8 cellular contexts compared by ENCODE assay signal in the genomic region with DNA sequence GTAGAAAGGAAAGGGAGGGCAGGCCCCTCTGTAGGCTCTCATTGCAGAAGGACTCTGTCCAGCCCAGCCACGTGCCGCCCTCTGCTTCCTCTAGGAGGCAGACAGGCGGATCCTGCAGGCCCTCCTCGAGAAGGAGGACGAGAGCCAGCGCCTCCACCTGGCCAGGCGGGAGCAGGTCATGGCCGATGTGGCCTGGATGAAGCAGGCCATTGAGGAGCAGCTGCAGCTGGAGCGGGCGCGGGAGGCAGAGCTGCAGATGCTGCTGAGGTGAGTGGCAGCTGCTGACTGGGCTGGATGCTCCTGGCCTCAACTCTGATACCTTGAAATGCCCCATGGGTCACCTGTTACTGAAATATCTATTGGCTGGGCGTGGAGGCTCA. TPM values are rescaled to one million over a fixed set of nuclear protein-coding genes. Genes with fewer than 3 reads are reported as not detected.
A peak's percentile ranks its signal among the peaks of the same experiment; 100 is the strongest.
DNase-seq lines count a peak whose midpoint lies in the region; ATAC-seq and TF ChIP-seq lines count a peak whose summit lies in the region.

No MANE protein-coding gene starts in this region.

- H2AFZ ChIP-seq in OCI-LY7 (ENCODE audit: low read length) = no peak overlapping the region

- H3K27ac ChIP-seq in cardiac muscle cell (no peak overlapping the region), right atrium auricular region (no peak overlapping the region), OCI-LY7 (ENCODE audit: low read depth, low read length, poor library complexity, severe bottlenecking) (no peak overlapping the region)

- DNase-seq in cardiac muscle cell (ENCODE audit: low read depth in 1 of 2, low spot score in 1 of 2) = peak in 1 of 2 donors; percentile 27
- no peak for DNase-seq in right atrium auricular region (ENCODE audit: low spot score)
- peak; percentile 30 for DNase-seq in OCI-LY7 (ENCODE audit: low spot score)
- peak; percentile 61 to 73 for DNase-seq in erythroblast (lab: John Stamatoyannopoulos, UW)
- no peak for DNase-seq in type B pancreatic cell (ENCODE audit: extremely low spot score, unreplicated experiment)
- DNase-seq in NCI-H774 (lab: John Stamatoyannopoulos, UW) = no peak

- H3K4me3 ChIP-seq in cardiac muscle cell (no peak overlapping the region), right atrium auricular region (no peak overlapping the region), OCI-LY7 (ENCODE audit: low read depth, low read length, poor library complexity, severe bottlenecking) (no peak overlapping the region)

- no peaks in the 10 kb centered on the region for H3K9me2 ChIP-seq in OCI-LY7 (ENCODE audit: insufficient read depth, low read length)

- H3K36me3 ChIP-seq in cardiac muscle cell (peaks cover 22% of the 10 kb centered on the region), right atrium auricular region (peaks cover 83% of the 10 kb centered on the region), OCI-LY7 (ENCODE audit: insufficient read depth, low read length) (peaks cover 89% of the 10 kb centered on the region)

- no peaks in the 10 kb centered on the region for H4K20me1 ChIP-seq in OCI-LY7 (ENCODE audit: insufficient read depth, low read length)

- H3K36me3 Mint-ChIP-seq in type B pancreatic cell = peaks cover 18% of the 10 kb centered on the region

- CTCF ChIA-PET in OCI-LY7 (lab: Charles Lee; ENCODE audit: unreplicated experiment) = no interaction called here

- H3K4me3 Mint-ChIP-seq in type B pancreatic cell = no peak overlapping the region

- no peak for TF ChIP-seq POLR2A in erythroblast (IDR thresholded peaks at IDR 0.05; ENCODE audit: low read length)

- POLR2A ChIA-PET in OCI-LY7 (lab: Charles Lee) = no interaction called here

- ATAC-seq in HG02588 (IDR thresholded peaks at IDR 0.05; ENCODE audit: unreplicated experiment) = no peak
- no peak for ATAC-seq in HG02870 (IDR thresholded peaks at IDR 0.05; ENCODE audit: unreplicated experiment)

- no peaks in the 10 kb centered on the region for H3K9me3 Mint-ChIP-seq in type B pancreatic cell

- H3K79me2 ChIP-seq in OCI-LY7 (ENCODE audit: insufficient read depth, low read depth, low read length) = no peaks in the 10 kb centered on the region

- H3K4me1 ChIP-seq in cardiac muscle cell (ENCODE audit: low read depth) (no peaks in the 10 kb centered on the region), right atrium auricular region (no peaks in the 10 kb centered on the region), OCI-LY7 (ENCODE audit: insufficient read depth, low read length, poor library complexity, severe bottlenecking) (no peaks in the 10 kb centered on the region)

- no peaks in the 10 kb centered on the region for H3K27me3 Mint-ChIP-seq in type B pancreatic cell

- H3K9me3 ChIP-seq in cardiac muscle cell (ENCODE audit: low read depth) (no peaks in the 10 kb centered on the region), right atrium auricular region (no peaks in the 10 kb centered on the region), OCI-LY7 (ENCODE audit: low read length) (no peaks in the 10 kb centered on the region)

- BruUV-seq in OCI-LY7 (replicated peaks; lab: Mats Ljungman, UMichigan) = no TSS peak

- no peak overlapping the region for H3K4me2 ChIP-seq in OCI-LY7 (ENCODE audit: low read length)

- H3K27me3 ChIP-seq in cardiac muscle cell = no peaks in the 10 kb centered on the region
- no peaks in the 10 kb centered on the region for H3K27me3 ChIP-seq in right atrium auricular region

- peak; percentile 20 for TF ChIP-seq CTCF in cardiac muscle cell (IDR thresholded peaks at IDR 0.05; ENCODE audit: low read depth, low read length)
- TF ChIP-seq CTCF in right atrium auricular region (IDR thresholded peaks at IDR 0.05) = no peak
- peak; percentile 62 for TF ChIP-seq CTCF in OCI-LY7 (conservative IDR thresholded peaks at IDR 0.05; ENCODE audit: low read length)
- TF ChIP-seq CTCF in type B pancreatic cell (conservative IDR thresholded peaks at IDR 0.05) = peak; percentile 52

- H3K4me1 Mint-ChIP-seq in type B pancreatic cell (ENCODE audit: unreplicated experiment) = no peaks in the 10 kb centered on the region

- intact Hi-C loops in OCI-LY7 (cut with micrococcal nuclease; ENCODE audit: unreplicated experiment) = no loop called here

- no peak overlapping the region for H3K27ac Mint-ChIP-seq in type B pancreatic cell

RNA-seq across cellular contexts. Expression of a gene that starts 10.9 kb away (rescaled TPM):
- total RNA-seq in cardiac muscle cell (23.7 and 26.6 TPM in 2 replicates), right atrium auricular region (1 to 10 TPM; 6.4 to 9.4 TPM), OCI-LY7 (2022) (28.2 and 29.8 TPM in 2 replicates), type B pancreatic cell (ENCODE audit: low replicate concordance) (21.6 TPM in 2 replicates)
- polyA plus RNA-seq in cardiac muscle cell = 15.1 and 21.5 TPM in 2 replicates
- 13.3 and 15.0 TPM in 2 replicates for total RNA-seq in OCI-LY7 (2014; rRNA removed; shearing (Covaris generic))

RNA-seq across cellular contexts. Expression of a gene that starts 30.6 kb away (rescaled TPM):
- total RNA-seq in cardiac muscle cell = 20.5 and 42.5 TPM in 2 replicates
- polyA plus RNA-seq in cardiac muscle cell = 24.9 and 25.0 TPM in 2 replicates
- 10 to 100 TPM; 29.0 to 43.2 TPM for total RNA-seq in right atrium auricular region
- 18.6 and 24.0 TPM in 2 replicates for total RNA-seq in OCI-LY7 (2014; rRNA removed; shearing (Covaris generic))
- 27.1 and 27.3 TPM in 2 replicates for total RNA-seq in OCI-LY7 (2022)
- total RNA-seq in type B pancreatic cell (ENCODE audit: low replicate concordance) = 48.7 and 118 TPM in 2 replicates

Comparison
In these comparisons a context has a peak if more than half of its experiments do, and no peak if none do; other contexts are left out.
1. CTCF ChIP-seq: peak in cardiac muscle cell (single experiment), OCI-LY7 (single experiment) and type B pancreatic cell (single experiment); none in right atrium auricular region (0 of 2).
2. DNase-seq: peak in OCI-LY7 (single experiment) and erythroblast (2 of 2); none in right atrium auricular region (single experiment), type B pancreatic cell (single experiment) and NCI-H774 (single experiment).